2 cellular contexts compared by ENCODE assay signal in genomic region chr2:197204855-197205254, GRCh38.
TF ChIP-seq lines count a peak whose summit lies in the region.

No MANE protein-coding gene starts in this region.

TF ChIP-seq in HepG2, 621 proteins besides CTCF, POLR2A, EP300 and RAD21:
- TF ChIP-seq ZNF362 (CRISPR knock-in tag; IDR thresholded peaks at IDR 0.05; ENCODE audit: borderline replicate concordance): no peak
- no peak for TF ChIP-seq ZNF383 (CRISPR knock-in tag; IDR thresholded peaks at IDR 0.05; ENCODE audit: borderline replicate concordance)
- TF ChIP-seq AHR (CRISPR knock-in tag; IDR thresholded peaks at IDR 0.05): no peak
- TF ChIP-seq ZNF44 (CRISPR knock-in tag; IDR thresholded peaks at IDR 0.05): no peak
- TF ChIP-seq TBL1XR1 (IDR thresholded peaks at IDR 0.05; ENCODE audit: borderline replicate concordance, low read length, partially characterized antibody): no peak
- TF ChIP-seq PHF5A (CRISPR knock-in tag; IDR thresholded peaks at IDR 0.05; ENCODE audit: low read depth, unreplicated experiment): no peak
- no peak for TF ChIP-seq ZNF839 (CRISPR knock-in tag; IDR thresholded peaks at IDR 0.05; ENCODE audit: borderline replicate concordance)
- TF ChIP-seq ZBTB1 (CRISPR knock-in tag; IDR thresholded peaks at IDR 0.05; ENCODE audit: borderline replicate concordance): no peak
- no peak for TF ChIP-seq IKZF1 (IDR thresholded peaks at IDR 0.05)
- no peak for TF ChIP-seq WIZ (CRISPR knock-in tag; IDR thresholded peaks at IDR 0.05)
- TF ChIP-seq BATF2 (CRISPR knock-in tag; IDR thresholded peaks at IDR 0.05): no peak
- TF ChIP-seq PRDM15 (CRISPR knock-in tag; IDR thresholded peaks at IDR 0.05): no peak
- TF ChIP-seq MTF1 (CRISPR knock-in tag; IDR thresholded peaks at IDR 0.05): no peak
- TF ChIP-seq ZNF331 (CRISPR knock-in tag; IDR thresholded peaks at IDR 0.05): no peak
- no peak for TF ChIP-seq TBP (CRISPR knock-in tag; IDR thresholded peaks at IDR 0.05)
- no peak for TF ChIP-seq NFATC3 (CRISPR knock-in tag; IDR thresholded peaks at IDR 0.05)
- no peak for TF ChIP-seq SP1 (IDR thresholded peaks at IDR 0.05)
- no peak for TF ChIP-seq SP1 (CRISPR knock-in tag; IDR thresholded peaks at IDR 0.05)

TF ChIP-seq in GM23338, 12 proteins besides CTCF, POLR2A, EP300 and RAD21 (continued from another document):
- no peak for TF ChIP-seq ZNF462 (CRISPR knock-in tag; IDR thresholded peaks at IDR 0.05)
- TF ChIP-seq JUNB (IDR thresholded peaks at IDR 0.05; ENCODE audit: unreplicated experiment): no peak
- no peak for TF ChIP-seq CREB1 (CRISPR knock-in tag; IDR thresholded peaks at IDR 0.05; ENCODE audit: low read depth)
